2 cellular contexts compared by ENCODE assay signal in the genomic region with DNA sequence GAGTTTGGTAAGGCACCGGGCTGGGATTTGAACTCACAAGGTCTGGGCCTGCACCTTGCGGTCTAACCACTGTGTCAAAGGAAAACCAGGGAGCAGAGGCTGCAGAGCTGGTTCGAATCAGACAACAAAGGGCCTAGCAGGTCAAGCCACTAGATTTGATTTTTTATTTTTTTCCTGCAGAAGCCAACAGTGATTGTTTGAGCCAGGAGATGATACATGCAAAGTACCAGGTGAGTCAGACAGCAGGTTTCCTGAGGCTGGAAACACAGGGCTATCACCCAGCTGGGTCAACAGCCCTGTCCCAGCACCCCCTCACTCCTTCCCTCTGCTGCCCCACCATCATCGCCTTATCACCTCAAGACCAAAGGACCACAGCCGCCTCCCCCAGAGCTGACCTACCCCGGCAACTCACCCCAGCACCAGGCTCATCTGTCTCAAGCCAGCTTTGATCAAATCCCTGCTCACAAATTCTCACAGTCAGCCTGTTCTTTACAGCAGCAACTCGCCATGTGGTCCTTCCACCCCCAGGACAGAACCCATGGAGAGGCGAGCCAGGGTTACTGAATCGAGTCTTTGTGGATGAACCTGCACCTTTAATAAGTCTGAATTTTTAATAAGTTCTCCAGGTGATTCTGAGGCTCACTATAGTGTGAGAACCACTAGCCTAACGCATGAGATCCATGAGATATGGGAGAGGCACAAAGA.
TF ChIP-seq lines count a peak whose summit lies in the region.

No MANE protein-coding gene starts in this region.

TF ChIP-seq in HepG2, 621 proteins besides CTCF, POLR2A, EP300 and RAD21:
- no peak for TF ChIP-seq FOXA1 (IDR thresholded peaks at IDR 0.05)
- TF ChIP-seq FOXA1 (CRISPR knock-in tag; IDR thresholded peaks at IDR 0.05) = peak; percentile 23; the same call in 1 of the 2 replicates
- no peak for TF ChIP-seq TCF7 (IDR thresholded peaks at IDR 0.05; ENCODE audit: low read depth)

TF ChIP-seq in WTC11, 78 proteins besides CTCF, POLR2A, EP300 and RAD21:
- TF ChIP-seq SMAD4 (CRISPR knock-in tag; IDR thresholded peaks at IDR 0.05) (no peak), CREM (CRISPR knock-in tag; IDR thresholded peaks at IDR 0.05) (no peak), HMGA2 (CRISPR knock-in tag; IDR thresholded peaks at IDR 0.05) (no peak), ZNF219 (CRISPR knock-in tag; IDR thresholded peaks at IDR 0.05; ENCODE audit: borderline replicate concordance) (no peak), JUN (CRISPR knock-in tag; IDR thresholded peaks at IDR 0.05) (no peak), ZNF121 (CRISPR knock-in tag; IDR thresholded peaks at IDR 0.05) (no peak), FOXJ3 (CRISPR knock-in tag; IDR thresholded peaks at IDR 0.05; ENCODE audit: borderline replicate concordance) (no peak), JAZF1 (CRISPR knock-in tag; IDR thresholded peaks at IDR 0.05) (no peak), NR1H2 (CRISPR knock-in tag; IDR thresholded peaks at IDR 0.05) (no peak), ZNF396 (CRISPR knock-in tag; IDR thresholded peaks at IDR 0.05; ENCODE audit: borderline replicate concordance) (no peak)
- TF ChIP-seq, protein P1, sequence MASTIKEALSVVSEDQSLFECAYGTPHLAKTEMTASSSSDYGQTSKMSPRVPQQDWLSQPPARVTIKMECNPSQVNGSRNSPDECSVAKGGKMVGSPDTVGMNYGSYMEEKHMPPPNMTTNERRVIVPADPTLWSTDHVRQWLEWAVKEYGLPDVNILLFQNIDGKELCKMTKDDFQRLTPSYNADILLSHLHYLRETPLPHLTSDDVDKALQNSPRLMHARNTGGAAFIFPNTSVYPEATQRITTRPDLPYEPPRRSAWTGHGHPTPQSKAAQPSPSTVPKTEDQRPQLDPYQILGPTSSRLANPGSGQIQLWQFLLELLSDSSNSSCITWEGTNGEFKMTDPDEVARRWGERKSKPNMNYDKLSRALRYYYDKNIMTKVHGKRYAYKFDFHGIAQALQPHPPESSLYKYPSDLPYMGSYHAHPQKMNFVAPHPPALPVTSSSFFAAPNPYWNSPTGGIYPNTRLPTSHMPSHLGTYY (CRISPR knock-in tag; IDR thresholded peaks at IDR 0.05) = no peak
- TF ChIP-seq, protein P2, sequence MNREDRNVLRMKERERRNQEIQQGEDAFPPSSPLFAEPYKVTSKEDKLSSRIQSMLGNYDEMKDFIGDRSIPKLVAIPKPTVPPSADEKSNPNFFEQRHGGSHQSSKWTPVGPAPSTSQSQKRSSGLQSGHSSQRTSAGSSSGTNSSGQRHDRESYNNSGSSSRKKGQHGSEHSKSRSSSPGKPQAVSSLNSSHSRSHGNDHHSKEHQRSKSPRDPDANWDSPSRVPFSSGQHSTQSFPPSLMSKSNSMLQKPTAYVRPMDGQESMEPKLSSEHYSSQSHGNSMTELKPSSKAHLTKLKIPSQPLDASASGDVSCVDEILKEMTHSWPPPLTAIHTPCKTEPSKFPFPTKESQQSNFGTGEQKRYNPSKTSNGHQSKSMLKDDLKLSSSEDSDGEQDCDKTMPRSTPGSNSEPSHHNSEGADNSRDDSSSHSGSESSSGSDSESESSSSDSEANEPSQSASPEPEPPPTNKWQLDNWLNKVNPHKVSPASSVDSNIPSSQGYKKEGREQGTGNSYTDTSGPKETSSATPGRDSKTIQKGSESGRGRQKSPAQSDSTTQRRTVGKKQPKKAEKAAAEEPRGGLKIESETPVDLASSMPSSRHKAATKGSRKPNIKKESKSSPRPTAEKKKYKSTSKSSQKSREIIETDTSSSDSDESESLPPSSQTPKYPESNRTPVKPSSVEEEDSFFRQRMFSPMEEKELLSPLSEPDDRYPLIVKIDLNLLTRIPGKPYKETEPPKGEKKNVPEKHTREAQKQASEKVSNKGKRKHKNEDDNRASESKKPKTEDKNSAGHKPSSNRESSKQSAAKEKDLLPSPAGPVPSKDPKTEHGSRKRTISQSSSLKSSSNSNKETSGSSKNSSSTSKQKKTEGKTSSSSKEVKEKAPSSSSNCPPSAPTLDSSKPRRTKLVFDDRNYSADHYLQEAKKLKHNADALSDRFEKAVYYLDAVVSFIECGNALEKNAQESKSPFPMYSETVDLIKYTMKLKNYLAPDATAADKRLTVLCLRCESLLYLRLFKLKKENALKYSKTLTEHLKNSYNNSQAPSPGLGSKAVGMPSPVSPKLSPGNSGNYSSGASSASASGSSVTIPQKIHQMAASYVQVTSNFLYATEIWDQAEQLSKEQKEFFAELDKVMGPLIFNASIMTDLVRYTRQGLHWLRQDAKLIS (CRISPR knock-in tag; IDR thresholded peaks at IDR 0.05; ENCODE audit: borderline replicate concordance) = no peak
- TF ChIP-seq, protein P3, sequence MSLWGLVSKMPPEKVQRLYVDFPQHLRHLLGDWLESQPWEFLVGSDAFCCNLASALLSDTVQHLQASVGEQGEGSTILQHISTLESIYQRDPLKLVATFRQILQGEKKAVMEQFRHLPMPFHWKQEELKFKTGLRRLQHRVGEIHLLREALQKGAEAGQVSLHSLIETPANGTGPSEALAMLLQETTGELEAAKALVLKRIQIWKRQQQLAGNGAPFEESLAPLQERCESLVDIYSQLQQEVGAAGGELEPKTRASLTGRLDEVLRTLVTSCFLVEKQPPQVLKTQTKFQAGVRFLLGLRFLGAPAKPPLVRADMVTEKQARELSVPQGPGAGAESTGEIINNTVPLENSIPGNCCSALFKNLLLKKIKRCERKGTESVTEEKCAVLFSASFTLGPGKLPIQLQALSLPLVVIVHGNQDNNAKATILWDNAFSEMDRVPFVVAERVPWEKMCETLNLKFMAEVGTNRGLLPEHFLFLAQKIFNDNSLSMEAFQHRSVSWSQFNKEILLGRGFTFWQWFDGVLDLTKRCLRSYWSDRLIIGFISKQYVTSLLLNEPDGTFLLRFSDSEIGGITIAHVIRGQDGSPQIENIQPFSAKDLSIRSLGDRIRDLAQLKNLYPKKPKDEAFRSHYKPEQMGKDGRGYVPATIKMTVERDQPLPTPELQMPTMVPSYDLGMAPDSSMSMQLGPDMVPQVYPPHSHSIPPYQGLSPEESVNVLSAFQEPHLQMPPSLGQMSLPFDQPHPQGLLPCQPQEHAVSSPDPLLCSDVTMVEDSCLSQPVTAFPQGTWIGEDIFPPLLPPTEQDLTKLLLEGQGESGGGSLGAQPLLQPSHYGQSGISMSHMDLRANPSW (CRISPR knock-in tag; conservative IDR thresholded peaks at IDR 0.05; ENCODE audit: low read depth) = no peak
- TF ChIP-seq, protein P4, sequence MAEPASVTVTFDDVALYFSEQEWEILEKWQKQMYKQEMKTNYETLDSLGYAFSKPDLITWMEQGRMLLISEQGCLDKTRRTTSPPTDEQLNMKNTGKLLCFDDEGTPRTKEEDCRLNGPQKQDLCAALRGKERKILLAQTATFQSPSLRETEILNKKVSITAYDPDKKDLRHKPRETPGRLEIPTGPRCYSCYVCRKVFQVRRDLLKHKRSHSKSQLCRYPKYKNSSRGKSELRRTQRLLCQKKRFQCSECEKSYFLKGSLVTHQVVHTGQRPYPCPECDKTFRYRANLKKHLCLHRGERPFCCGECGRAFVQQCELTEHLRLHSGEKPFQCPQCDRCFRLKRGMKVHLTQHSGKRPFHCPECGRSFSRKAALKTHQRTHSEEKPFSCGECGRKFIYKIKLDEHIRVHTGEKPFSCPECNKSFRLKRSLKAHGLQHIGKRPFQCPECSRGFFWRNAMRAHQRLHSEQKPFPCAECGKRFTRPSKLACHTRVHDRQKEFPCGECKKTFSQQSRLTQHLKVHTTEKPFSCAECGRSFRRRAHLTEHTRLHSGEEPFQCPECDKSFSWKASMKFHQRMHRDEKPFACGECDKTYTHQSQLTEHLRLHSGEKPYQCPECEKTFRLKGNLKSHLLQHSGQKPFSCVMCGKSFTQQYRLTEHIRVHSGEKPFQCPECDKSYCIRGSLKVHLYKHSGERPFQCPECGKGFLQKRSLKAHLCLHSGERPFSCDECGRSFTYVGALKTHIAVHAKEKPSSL (CRISPR knock-in tag; conservative IDR thresholded peaks at IDR 0.05) = no peak
